ENCODE assay signal across 17 cellular contexts in genomic region chr6:157761926-157762325, GRCh38.
DNase-seq lines count a peak whose midpoint lies in the region; ATAC-seq, FAIRE-seq and TF ChIP-seq lines count a peak whose summit lies in the region.
"Had no signal": no experiment of that assay in that cellular context is flagged by ENCODE, and none has a peak within 500 bp of the region (broad histone marks: within the 10 kb centered on the region; RNA-seq: fewer than 3 reads in every experiment).

No MANE protein-coding gene starts in this region.

- WGBS in SK-N-SH (ENCODE audit: low lambda C conversion rate) = 91% methylated on average over 11 of the region's 13 CpGs

- H3K36me3 ChIP-seq in SK-N-SH (replicated peaks in 1 of 2; ENCODE audit: control insufficient read depth in 1 of 2, insufficient read depth in 2 of 2, low read length in 1 of 2) (no peaks in the 10 kb centered on the region), HUES48 (ENCODE audit: control insufficient read depth, insufficient read depth, low read length) (no peaks in the 10 kb centered on the region), adipocyte (ENCODE audit: control insufficient read depth, insufficient read depth, low read length, severe bottlenecking) (no peaks in the 10 kb centered on the region), skeletal muscle satellite cell (ENCODE audit: insufficient read depth, low read length) (no peaks in the 10 kb centered on the region)

- POLR2A ChIA-PET in SK-N-SH (lab: Yijun Ruan, JAX) = no interaction called here

- no peaks in the 10 kb centered on the region for H4K20me1 ChIP-seq in SK-N-SH (ENCODE audit: insufficient read depth)

- CTCF ChIA-PET in SK-N-SH (lab: Yijun Ruan, JAX) = interaction anchor here (0.6 to 2.4 kb wide), 3 partner anchors 9 to 322 kb away, joined by 3 to 11 read pairs (median 7); no protein-coding TSS in a partner anchor

- H2AFZ ChIP-seq in SK-N-SH (ENCODE audit: low read depth) = no peak overlapping the region

- H3K9me2 ChIP-seq in SK-N-SH = no peaks in the 10 kb centered on the region

- ATAC-seq in SK-N-SH treated with all-trans-retinoic acid at 6 μM for 48 hours = no peak

- peak overlapping the region; percentile 71; the same call in 1 of the 2 replicates for H3K4me2 ChIP-seq in SK-N-SH
- H3K4me2 ChIP-seq in skeletal muscle satellite cell (ENCODE audit: low read length) = peak overlapping the region; percentile 80

- H3F3A ChIP-seq in SK-N-SH (replicated peaks; ENCODE audit: insufficient read depth) = peaks cover 32% of the 10 kb centered on the region

- TF ChIP-seq RAD21 in SK-N-SH (IDR thresholded peaks at IDR 0.05; ENCODE audit: low read length) = no peak

- H3K9ac ChIP-seq in SK-N-SH = no peak overlapping the region
- no peak overlapping the region for H3K9ac ChIP-seq in HUES48 (ENCODE audit: low read depth, low read length)
- H3K9ac ChIP-seq in adipocyte (ENCODE audit: low read length) = peak overlapping the region; percentile 69
- no peak overlapping the region for H3K9ac ChIP-seq in skeletal muscle satellite cell (ENCODE audit: low read depth, low read length)

- TF ChIP-seq CTCF in SK-N-SH (IDR thresholded peaks at IDR 0.05) = no peak

- no peaks in the 10 kb centered on the region for H3K9me3 ChIP-seq in SK-N-SH
- H3K9me3 ChIP-seq in HUES48 (ENCODE audit: control insufficient read depth, insufficient read depth, low read length) = no peaks in the 10 kb centered on the region
- no peaks in the 10 kb centered on the region for H3K9me3 ChIP-seq in adipocyte (ENCODE audit: control insufficient read depth, low read length)
- H3K9me3 ChIP-seq in skeletal muscle satellite cell (replicated peaks; ENCODE audit: low read length) = no peaks in the 10 kb centered on the region

- H3K4me3 ChIP-seq in SK-N-SH (ENCODE audit: low read depth in 2 of 2, low read length in 1 of 2) (no peak overlapping the region), HUES48 (ENCODE audit: low read depth, low read length) (no peak overlapping the region), adipocyte (ENCODE audit: low read length) (no peak overlapping the region), skeletal muscle satellite cell (ENCODE audit: low read length) (no peak overlapping the region)

- H3K27ac ChIP-seq in SK-N-SH (ENCODE audit: low read depth in 2 of 2, low read length in 1 of 2) (peak overlapping the region in 1 of 2 experiments; percentile 98; a peak in 2 of 4 replicates), HUES48 (ENCODE audit: low read depth, low read length) (peak overlapping the region; percentile 93)
- H3K27ac ChIP-seq: HL-60 had no signal

- no peaks in the 10 kb centered on the region for H3K79me2 ChIP-seq in SK-N-SH (ENCODE audit: insufficient read depth)

- H3K4me1 ChIP-seq in SK-N-SH (ENCODE audit: control insufficient read depth in 1 of 2, insufficient read depth in 2 of 2, low read depth in 1 of 2, low read length in 1 of 2) (peaks cover 21 to 32% of the 10 kb centered on the region in 2 experiments), HUES48 (ENCODE audit: control insufficient read depth, insufficient read depth, low read length) (peaks cover 29% of the 10 kb centered on the region), adipocyte (ENCODE audit: control insufficient read depth, insufficient read depth, low read length) (peaks cover 46% of the 10 kb centered on the region), skeletal muscle satellite cell (ENCODE audit: control insufficient read depth, insufficient read depth, low read length) (peaks cover 64% of the 10 kb centered on the region)

- TF ChIP-seq EP300 in SK-N-SH (IDR thresholded peaks at IDR 0.05; ENCODE audit: borderline replicate concordance in 1 of 2, low read depth in 1 of 2, low read length in 1 of 2) = no peak

- FAIRE-seq in frontal cortex (lab: Jason Lieb, UNC) = no peak
- FAIRE-seq: A204.1, endometrium had no signal

- DNase-seq in SK-N-SH (no peak), adipocyte (ENCODE audit: low read depth) (no peak), DMS79 (lab: John Stamatoyannopoulos, UW) (no peak), frontal cortex (ENCODE audit: low spot score in 2 of 2) (no peak), GM19238 (ENCODE audit: insufficient read length, low spot score) (no peak)
- DNase-seq: activated CD4-positive, CD25-positive, alpha-beta regulatory T cell treated with anti-CD3 and anti-CD28 coated beads, Interleukin-2, amount 50 U/mL, for 72 hours; hypothalamus; NCI-H1105; posterior cingulate gyrus; SIG-M5; substantia nigra had no signal

- no peaks in the 10 kb centered on the region for H3K27me3 ChIP-seq in SK-N-SH (ENCODE audit: insufficient read depth)
- H3K27me3 ChIP-seq in HUES48 (ENCODE audit: control insufficient read depth, insufficient read depth, low read length) = peaks cover 3% of the 10 kb centered on the region; the same call in 1 of the 2 replicates
- H3K27me3 ChIP-seq in adipocyte (replicated peaks; ENCODE audit: control insufficient read depth, insufficient read depth, low read length) = no peaks in the 10 kb centered on the region
- no peaks in the 10 kb centered on the region for H3K27me3 ChIP-seq in skeletal muscle satellite cell (ENCODE audit: control insufficient read depth, insufficient read depth, low read length)

TF ChIP-seq in SK-N-SH, 30 proteins besides CTCF, POLR2A, EP300 and RAD21:
- TF ChIP-seq TEAD4 (IDR thresholded peaks at IDR 0.05; ENCODE audit: borderline replicate concordance, insufficient read depth) (no peak), SIN3A (IDR thresholded peaks at IDR 0.05; ENCODE audit: borderline replicate concordance, low read depth, low read length) (no peak)

TF ChIP-seq in SK-N-SH treated with all-trans-retinoic acid at 6 μM for 48 hours, 23 proteins besides CTCF, POLR2A, EP300 and RAD21:
- TF ChIP-seq ZFP30 (CRISPR knock-in tag; IDR thresholded peaks at IDR 0.05) = no peak
- TF ChIP-seq TSHZ2 (CRISPR knock-in tag; IDR thresholded peaks at IDR 0.05) = no peak
- TF ChIP-seq ZNF565 (CRISPR knock-in tag; conservative IDR thresholded peaks at IDR 0.05; ENCODE audit: low read depth) = no peak
